In the genomic region with DNA sequence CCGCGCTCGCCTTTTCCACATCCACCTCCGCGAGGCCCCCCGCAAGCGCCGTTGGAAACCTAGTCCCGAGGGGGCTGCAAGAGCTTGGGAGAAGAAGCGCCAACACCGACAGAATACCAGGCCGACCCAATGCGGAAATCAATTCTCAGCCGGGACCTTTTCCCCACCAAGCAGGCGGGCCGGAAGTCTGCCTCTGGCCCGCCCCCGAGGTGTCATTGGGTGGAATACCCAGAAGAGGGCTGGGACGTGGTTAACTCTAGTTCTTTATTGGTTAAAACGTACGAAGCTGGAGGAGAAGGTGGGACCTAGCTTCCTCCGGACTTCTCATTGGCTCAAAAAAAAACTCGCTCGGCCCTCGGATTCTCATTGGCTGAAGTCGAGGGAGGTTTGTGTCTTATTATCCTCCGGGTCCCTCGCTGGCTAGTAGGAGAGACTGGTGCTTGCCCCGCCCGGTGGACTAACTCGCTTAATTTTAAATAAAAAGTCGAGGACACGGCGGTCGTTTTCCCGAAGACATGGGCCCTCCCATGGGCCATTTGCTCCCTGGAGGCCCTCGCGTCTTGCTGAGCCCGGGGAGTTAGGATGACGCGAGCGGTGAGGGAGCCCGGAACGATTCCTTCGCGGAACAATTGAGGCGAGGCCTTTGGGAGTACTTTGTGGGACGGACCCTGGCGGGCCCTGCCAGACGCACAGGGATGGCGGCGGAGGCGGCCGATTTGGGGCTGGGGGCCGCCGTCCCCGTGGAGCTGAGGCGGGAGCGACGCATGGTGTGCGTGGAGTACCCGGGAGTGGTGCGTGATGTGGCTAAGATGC, we compare ENCODE assay signal across 1 cellular context.
TF ChIP-seq lines count a peak whose summit lies in the region.

GTF3C5 (plus strand) TSS at position 681 of the 813 bp plus-strand sequence; CDS start at position 696, 15 bp downstream.

TF ChIP-seq in K562, 482 proteins besides CTCF, POLR2A, EP300 and RAD21 (continued from another document and continues in another):
- TF ChIP-seq, protein P1, sequence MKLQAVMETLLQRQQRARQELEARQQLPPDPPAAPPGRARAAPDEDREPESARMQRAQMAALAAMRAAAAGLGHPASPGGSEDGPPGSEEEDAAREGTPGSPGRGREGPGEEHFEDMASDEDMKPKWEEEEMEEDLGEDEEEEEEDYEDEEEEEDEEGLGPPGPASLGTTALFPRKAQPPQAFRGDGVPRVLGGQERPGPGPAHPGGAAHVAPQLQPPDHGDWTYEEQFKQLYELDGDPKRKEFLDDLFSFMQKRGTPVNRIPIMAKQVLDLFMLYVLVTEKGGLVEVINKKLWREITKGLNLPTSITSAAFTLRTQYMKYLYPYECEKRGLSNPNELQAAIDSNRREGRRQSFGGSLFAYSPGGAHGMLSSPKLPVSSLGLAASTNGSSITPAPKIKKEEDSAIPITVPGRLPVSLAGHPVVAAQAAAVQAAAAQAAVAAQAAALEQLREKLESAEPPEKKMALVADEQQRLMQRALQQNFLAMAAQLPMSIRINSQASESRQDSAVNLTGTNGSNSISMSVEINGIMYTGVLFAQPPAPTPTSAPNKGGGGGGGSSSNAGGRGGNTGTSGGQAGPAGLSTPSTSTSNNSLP (IDR thresholded peaks at IDR 0.05; ENCODE audit: borderline replicate concordance, low read depth, low read length): peak; percentile 47; the same call in 1 of the 2 replicates
- TF ChIP-seq KDM4B (IDR thresholded peaks at IDR 0.05; ENCODE audit: borderline replicate concordance in 2 of 2, low read depth in 1 of 2) (no peak), PTTG1 (tag; IDR thresholded peaks at IDR 0.05; ENCODE audit: low read depth) (no peak), STAT5A (IDR thresholded peaks at IDR 0.05; ENCODE audit: borderline replicate concordance, low read length) (no peak), CREB1 (IDR thresholded peaks at IDR 0.05) (peak; percentile 14), CREB1 (CRISPR knock-in tag; IDR thresholded peaks at IDR 0.05) (peak; percentile 66; the same call in 1 of the 2 replicates), SREBF2 (CRISPR knock-in tag; IDR thresholded peaks at IDR 0.05) (no peak), CAMTA2 (CRISPR knock-in tag; conservative IDR thresholded peaks at IDR 0.05) (no peak), MTA1 (IDR thresholded peaks at IDR 0.05; ENCODE audit: borderline replicate concordance) (peak; percentile 39; the same call in 1 of the 2 replicates), ETV6 (IDR thresholded peaks at IDR 0.05; ENCODE audit: borderline replicate concordance in 1 of 2, low read depth in 2 of 2, low read length in 1 of 2) (no peak), ETV6 (CRISPR knock-in tag; IDR thresholded peaks at IDR 0.05; ENCODE audit: borderline replicate concordance) (no peak), HOMEZ (CRISPR knock-in tag; IDR thresholded peaks at IDR 0.05) (no peak), MCM2 (IDR thresholded peaks at IDR 0.05; ENCODE audit: low read depth) (no peak), TCF3 (CRISPR knock-in tag; IDR thresholded peaks at IDR 0.05) (peak; percentile 33; the same call in 1 of the 2 replicates), ZNF311 (CRISPR knock-in tag; IDR thresholded peaks at IDR 0.05) (no peak), HMGN3 (IDR thresholded peaks at IDR 0.05; ENCODE audit: borderline replicate concordance, extremely low read depth, insufficient read length, low read depth, low read length) (peak; percentile 66), RBFOX2 (IDR thresholded peaks at IDR 0.05; ENCODE audit: low read depth, low read length) (peak; percentile 92), CBX2 (IDR thresholded peaks at IDR 0.05; ENCODE audit: insufficient read depth, low read length, poor library complexity, severe bottlenecking) (no peak), HDAC2 (IDR thresholded peaks at IDR 0.05) (peak; percentile 87), STAT5B (CRISPR knock-in tag; IDR thresholded peaks at IDR 0.05) (no peak), ZNF384 (IDR thresholded peaks at IDR 0.05; ENCODE audit: low read depth, low read length) (no peak), NR2F6 (CRISPR knock-in tag; IDR thresholded peaks at IDR 0.05) (no peak), ZBTB12 (CRISPR knock-in tag; IDR thresholded peaks at IDR 0.05) (no peak), ZC3H11A (IDR thresholded peaks at IDR 0.05; ENCODE audit: low read depth, low read length) (peak; percentile 81; the same call in 1 of the 2 replicates), HSF4 (CRISPR knock-in tag; IDR thresholded peaks at IDR 0.05; ENCODE audit: borderline replicate concordance) (0 out of 2 replicates have a peak, but pooled peaks have one; percentile 17), PURB (CRISPR knock-in tag; IDR thresholded peaks at IDR 0.05; ENCODE audit: low read depth) (no peak), RUNX1 (IDR thresholded peaks at IDR 0.05; ENCODE audit: low read depth) (no peak), FOXJ2 (tag; IDR thresholded peaks at IDR 0.05) (peak; percentile 75; the same call in 1 of the 2 replicates), ZSCAN29 (IDR thresholded peaks at IDR 0.05) (no peak), EZH2 (IDR thresholded peaks at IDR 0.05; ENCODE audit: borderline replicate concordance, low read depth, low read length) (no peak), DDX20 (tag; IDR thresholded peaks at IDR 0.05; ENCODE audit: low read depth) (no peak), EGR1 (conservative IDR thresholded peaks at IDR 0.05) (peak; percentile 15; the same call in 1 of the 2 replicates), RCOR1 (IDR thresholded peaks at IDR 0.05; ENCODE audit: borderline replicate concordance in 1 of 2, low read depth in 2 of 2, low read length in 2 of 2) (peak in 1 of 2 experiments; percentile 21; a peak in 1 of 4 replicates), ZNF589 (CRISPR knock-in tag; IDR thresholded peaks at IDR 0.05; ENCODE audit: low read depth) (no peak), EHMT2 (IDR thresholded peaks at IDR 0.05) (peak; percentile 54; the same call in 1 of the 2 replicates), ZNF644 (tag; IDR thresholded peaks at IDR 0.05; ENCODE audit: low read depth) (no peak), ZNF431 (CRISPR knock-in tag; IDR thresholded peaks at IDR 0.05) (no peak; the same call in 1 of the 2 replicates)
- TF ChIP-seq, protein P2, sequence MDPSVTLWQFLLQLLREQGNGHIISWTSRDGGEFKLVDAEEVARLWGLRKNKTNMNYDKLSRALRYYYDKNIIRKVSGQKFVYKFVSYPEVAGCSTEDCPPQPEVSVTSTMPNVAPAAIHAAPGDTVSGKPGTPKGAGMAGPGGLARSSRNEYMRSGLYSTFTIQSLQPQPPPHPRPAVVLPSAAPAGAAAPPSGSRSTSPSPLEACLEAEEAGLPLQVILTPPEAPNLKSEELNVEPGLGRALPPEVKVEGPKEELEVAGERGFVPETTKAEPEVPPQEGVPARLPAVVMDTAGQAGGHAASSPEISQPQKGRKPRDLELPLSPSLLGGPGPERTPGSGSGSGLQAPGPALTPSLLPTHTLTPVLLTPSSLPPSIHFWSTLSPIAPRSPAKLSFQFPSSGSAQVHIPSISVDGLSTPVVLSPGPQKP (CRISPR knock-in tag; IDR thresholded peaks at IDR 0.05): no peak
- TF ChIP-seq, protein P3, sequence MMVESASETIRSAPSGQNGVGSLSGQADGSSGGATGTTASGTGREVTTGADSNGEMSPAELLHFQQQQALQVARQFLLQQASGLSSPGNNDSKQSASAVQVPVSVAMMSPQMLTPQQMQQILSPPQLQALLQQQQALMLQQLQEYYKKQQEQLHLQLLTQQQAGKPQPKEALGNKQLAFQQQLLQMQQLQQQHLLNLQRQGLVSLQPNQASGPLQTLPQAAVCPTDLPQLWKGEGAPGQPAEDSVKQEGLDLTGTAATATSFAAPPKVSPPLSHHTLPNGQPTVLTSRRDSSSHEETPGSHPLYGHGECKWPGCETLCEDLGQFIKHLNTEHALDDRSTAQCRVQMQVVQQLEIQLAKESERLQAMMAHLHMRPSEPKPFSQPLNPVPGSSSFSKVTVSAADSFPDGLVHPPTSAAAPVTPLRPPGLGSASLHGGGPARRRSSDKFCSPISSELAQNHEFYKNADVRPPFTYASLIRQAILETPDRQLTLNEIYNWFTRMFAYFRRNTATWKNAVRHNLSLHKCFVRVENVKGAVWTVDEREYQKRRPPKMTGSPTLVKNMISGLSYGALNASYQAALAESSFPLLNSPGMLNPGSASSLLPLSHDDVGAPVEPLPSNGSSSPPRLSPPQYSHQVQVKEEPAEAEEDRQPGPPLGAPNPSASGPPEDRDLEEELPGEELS (CRISPR knock-in tag; IDR thresholded peaks at IDR 0.05; ENCODE audit: borderline replicate concordance): peak; percentile 62; the same call in 1 of the 2 replicates
- TF ChIP-seq, protein P4, sequence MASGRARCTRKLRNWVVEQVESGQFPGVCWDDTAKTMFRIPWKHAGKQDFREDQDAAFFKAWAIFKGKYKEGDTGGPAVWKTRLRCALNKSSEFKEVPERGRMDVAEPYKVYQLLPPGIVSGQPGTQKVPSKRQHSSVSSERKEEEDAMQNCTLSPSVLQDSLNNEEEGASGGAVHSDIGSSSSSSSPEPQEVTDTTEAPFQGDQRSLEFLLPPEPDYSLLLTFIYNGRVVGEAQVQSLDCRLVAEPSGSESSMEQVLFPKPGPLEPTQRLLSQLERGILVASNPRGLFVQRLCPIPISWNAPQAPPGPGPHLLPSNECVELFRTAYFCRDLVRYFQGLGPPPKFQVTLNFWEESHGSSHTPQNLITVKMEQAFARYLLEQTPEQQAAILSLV (tag; IDR thresholded peaks at IDR 0.05): no peak
- TF ChIP-seq, protein P5, sequence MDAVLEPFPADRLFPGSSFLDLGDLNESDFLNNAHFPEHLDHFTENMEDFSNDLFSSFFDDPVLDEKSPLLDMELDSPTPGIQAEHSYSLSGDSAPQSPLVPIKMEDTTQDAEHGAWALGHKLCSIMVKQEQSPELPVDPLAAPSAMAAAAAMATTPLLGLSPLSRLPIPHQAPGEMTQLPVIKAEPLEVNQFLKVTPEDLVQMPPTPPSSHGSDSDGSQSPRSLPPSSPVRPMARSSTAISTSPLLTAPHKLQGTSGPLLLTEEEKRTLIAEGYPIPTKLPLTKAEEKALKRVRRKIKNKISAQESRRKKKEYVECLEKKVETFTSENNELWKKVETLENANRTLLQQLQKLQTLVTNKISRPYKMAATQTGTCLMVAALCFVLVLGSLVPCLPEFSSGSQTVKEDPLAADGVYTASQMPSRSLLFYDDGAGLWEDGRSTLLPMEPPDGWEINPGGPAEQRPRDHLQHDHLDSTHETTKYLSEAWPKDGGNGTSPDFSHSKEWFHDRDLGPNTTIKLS (IDR thresholded peaks at IDR 0.05; ENCODE audit: borderline replicate concordance, low read depth): peak; percentile 80
- TF ChIP-seq, protein P6, sequence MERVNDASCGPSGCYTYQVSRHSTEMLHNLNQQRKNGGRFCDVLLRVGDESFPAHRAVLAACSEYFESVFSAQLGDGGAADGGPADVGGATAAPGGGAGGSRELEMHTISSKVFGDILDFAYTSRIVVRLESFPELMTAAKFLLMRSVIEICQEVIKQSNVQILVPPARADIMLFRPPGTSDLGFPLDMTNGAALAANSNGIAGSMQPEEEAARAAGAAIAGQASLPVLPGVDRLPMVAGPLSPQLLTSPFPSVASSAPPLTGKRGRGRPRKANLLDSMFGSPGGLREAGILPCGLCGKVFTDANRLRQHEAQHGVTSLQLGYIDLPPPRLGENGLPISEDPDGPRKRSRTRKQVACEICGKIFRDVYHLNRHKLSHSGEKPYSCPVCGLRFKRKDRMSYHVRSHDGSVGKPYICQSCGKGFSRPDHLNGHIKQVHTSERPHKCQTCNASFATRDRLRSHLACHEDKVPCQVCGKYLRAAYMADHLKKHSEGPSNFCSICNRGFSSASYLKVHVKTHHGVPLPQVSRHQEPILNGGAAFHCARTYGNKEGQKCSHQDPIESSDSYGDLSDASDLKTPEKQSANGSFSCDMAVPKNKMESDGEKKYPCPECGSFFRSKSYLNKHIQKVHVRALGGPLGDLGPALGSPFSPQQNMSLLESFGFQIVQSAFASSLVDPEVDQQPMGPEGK (CRISPR knock-in tag; IDR thresholded peaks at IDR 0.05; ENCODE audit: borderline replicate concordance): no peak
- TF ChIP-seq, protein P7, sequence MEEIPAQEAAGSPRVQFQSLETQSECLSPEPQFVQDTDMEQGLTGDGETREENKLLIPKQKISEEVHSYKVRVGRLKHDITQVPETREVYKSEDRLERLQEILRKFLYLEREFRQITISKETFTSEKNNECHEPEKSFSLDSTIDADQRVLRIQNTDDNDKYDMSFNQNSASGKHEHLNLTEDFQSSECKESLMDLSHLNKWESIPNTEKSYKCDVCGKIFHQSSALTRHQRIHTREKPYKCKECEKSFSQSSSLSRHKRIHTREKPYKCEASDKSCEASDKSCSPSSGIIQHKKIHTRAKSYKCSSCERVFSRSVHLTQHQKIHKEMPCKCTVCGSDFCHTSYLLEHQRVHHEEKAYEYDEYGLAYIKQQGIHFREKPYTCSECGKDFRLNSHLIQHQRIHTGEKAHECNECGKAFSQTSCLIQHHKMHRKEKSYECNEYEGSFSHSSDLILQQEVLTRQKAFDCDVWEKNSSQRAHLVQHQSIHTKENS (CRISPR knock-in tag; IDR thresholded peaks at IDR 0.05): no peak
